In the genomic region with DNA sequence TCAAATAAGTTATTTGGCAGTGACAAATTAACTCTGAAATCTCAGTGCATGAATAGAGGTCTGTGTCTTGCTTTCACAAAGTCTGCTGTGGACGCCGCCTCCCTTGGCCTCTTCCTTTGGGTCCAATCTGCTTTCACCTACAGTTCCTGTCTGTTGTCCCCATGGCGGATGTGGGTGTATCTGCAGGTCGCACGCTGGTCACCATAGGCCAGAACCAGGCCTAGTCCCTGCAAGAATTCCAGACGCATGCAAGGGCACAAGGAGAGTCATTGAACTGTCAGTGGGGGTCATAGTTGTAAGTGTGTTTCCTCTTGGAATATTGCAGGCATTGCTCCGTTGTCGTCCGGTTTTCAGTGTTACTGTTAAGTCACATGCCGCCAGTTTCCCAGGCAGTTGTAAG, we compare ENCODE assay signal across 1 cellular context.
TF ChIP-seq lines count a peak whose summit lies in the region.

No MANE protein-coding gene starts in this region.

TF ChIP-seq in K562, 482 proteins besides CTCF, POLR2A, EP300 and RAD21 (continued from another document and continues in another):
- TF ChIP-seq, protein P1, sequence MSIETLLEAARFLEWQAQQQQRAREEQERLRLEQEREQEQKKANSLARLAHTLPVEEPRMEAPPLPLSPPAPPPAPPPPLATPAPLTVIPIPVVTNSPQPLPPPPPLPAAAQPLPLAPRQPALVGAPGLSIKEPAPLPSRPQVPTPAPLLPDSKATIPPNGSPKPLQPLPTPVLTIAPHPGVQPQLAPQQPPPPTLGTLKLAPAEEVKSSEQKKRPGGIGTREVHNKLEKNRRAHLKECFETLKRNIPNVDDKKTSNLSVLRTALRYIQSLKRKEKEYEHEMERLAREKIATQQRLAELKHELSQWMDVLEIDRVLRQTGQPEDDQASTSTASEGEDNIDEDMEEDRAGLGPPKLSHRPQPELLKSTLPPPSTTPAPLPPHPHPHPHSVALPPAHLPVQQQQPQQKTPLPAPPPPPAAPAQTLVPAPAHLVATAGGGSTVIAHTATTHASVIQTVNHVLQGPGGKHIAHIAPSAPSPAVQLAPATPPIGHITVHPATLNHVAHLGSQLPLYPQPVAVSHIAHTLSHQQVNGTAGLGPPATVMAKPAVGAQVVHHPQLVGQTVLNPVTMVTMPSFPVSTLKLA (conservative IDR thresholded peaks at IDR 0.05) = peak in 1 of 2 experiments; percentile 38; a peak in 2 of 4 replicates
- TF ChIP-seq ZNF785 (CRISPR knock-in tag; IDR thresholded peaks at IDR 0.05) (no peak), CXXC5 (CRISPR knock-in tag; IDR thresholded peaks at IDR 0.05) (0 out of 2 replicates have a peak, but pooled peaks have one; percentile 21), NUFIP1 (IDR thresholded peaks at IDR 0.05; ENCODE audit: partially characterized antibody) (no peak), GTF2B (IDR thresholded peaks at IDR 0.05; ENCODE audit: extremely low read depth, insufficient read length) (no peak), TGIF2 (CRISPR knock-in tag; IDR thresholded peaks at IDR 0.05) (no peak), ZNF253 (CRISPR knock-in tag; conservative IDR thresholded peaks at IDR 0.05) (no peak), L3MBTL2 (IDR thresholded peaks at IDR 0.05) (peak; percentile 57; the same call in 1 of the 2 replicates), KLF16 (IDR thresholded peaks at IDR 0.05) (no peak), SPI1 (IDR thresholded peaks at IDR 0.05; ENCODE audit: borderline replicate concordance, low read depth, low read length) (peak; percentile 28; the same call in 1 of the 2 replicates), ZNF408 (CRISPR knock-in tag; IDR thresholded peaks at IDR 0.05; ENCODE audit: low read depth) (no peak), ESRRA (IDR thresholded peaks at IDR 0.05; ENCODE audit: borderline replicate concordance, low read depth) (0 out of 2 replicates have a peak, but pooled peaks have one; percentile 27), ATF1 (CRISPR knock-in tag; IDR thresholded peaks at IDR 0.05) (no peak), ATF1 (tag; IDR thresholded peaks at IDR 0.05) (0 out of 2 replicates have a peak, but pooled peaks have one; percentile 22), MGA (IDR thresholded peaks at IDR 0.05) (peak; percentile 49), MEF2D (tag; conservative IDR thresholded peaks at IDR 0.05; ENCODE audit: low read depth) (no peak), EGR1 (conservative IDR thresholded peaks at IDR 0.05) (peak; percentile 48; the same call in 1 of the 2 replicates), CBFA2T2 (conservative IDR thresholded peaks at IDR 0.05) (0 out of 2 replicates have a peak, but pooled peaks have one; percentile 12), CHCHD3 (CRISPR knock-in tag; IDR thresholded peaks at IDR 0.05) (no peak), ZNF75A (CRISPR knock-in tag; IDR thresholded peaks at IDR 0.05) (no peak), U2AF2 (optimal IDR thresholded peaks at IDR 0.05; ENCODE audit: low read depth, low read length) (no peak)
- TF ChIP-seq, protein P2, sequence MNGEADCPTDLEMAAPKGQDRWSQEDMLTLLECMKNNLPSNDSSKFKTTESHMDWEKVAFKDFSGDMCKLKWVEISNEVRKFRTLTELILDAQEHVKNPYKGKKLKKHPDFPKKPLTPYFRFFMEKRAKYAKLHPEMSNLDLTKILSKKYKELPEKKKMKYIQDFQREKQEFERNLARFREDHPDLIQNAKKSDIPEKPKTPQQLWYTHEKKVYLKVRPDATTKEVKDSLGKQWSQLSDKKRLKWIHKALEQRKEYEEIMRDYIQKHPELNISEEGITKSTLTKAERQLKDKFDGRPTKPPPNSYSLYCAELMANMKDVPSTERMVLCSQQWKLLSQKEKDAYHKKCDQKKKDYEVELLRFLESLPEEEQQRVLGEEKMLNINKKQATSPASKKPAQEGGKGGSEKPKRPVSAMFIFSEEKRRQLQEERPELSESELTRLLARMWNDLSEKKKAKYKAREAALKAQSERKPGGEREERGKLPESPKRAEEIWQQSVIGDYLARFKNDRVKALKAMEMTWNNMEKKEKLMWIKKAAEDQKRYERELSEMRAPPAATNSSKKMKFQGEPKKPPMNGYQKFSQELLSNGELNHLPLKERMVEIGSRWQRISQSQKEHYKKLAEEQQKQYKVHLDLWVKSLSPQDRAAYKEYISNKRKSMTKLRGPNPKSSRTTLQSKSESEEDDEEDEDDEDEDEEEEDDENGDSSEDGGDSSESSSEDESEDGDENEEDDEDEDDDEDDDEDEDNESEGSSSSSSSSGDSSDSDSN (IDR thresholded peaks at IDR 0.05; ENCODE audit: borderline replicate concordance in 1 of 2, low read depth in 2 of 2, low read length in 2 of 2) = 0 out of 4 replicates have a peak, but pooled peaks of 1 of the 2 experiments have one; percentile 62
- TF ChIP-seq, protein P3, sequence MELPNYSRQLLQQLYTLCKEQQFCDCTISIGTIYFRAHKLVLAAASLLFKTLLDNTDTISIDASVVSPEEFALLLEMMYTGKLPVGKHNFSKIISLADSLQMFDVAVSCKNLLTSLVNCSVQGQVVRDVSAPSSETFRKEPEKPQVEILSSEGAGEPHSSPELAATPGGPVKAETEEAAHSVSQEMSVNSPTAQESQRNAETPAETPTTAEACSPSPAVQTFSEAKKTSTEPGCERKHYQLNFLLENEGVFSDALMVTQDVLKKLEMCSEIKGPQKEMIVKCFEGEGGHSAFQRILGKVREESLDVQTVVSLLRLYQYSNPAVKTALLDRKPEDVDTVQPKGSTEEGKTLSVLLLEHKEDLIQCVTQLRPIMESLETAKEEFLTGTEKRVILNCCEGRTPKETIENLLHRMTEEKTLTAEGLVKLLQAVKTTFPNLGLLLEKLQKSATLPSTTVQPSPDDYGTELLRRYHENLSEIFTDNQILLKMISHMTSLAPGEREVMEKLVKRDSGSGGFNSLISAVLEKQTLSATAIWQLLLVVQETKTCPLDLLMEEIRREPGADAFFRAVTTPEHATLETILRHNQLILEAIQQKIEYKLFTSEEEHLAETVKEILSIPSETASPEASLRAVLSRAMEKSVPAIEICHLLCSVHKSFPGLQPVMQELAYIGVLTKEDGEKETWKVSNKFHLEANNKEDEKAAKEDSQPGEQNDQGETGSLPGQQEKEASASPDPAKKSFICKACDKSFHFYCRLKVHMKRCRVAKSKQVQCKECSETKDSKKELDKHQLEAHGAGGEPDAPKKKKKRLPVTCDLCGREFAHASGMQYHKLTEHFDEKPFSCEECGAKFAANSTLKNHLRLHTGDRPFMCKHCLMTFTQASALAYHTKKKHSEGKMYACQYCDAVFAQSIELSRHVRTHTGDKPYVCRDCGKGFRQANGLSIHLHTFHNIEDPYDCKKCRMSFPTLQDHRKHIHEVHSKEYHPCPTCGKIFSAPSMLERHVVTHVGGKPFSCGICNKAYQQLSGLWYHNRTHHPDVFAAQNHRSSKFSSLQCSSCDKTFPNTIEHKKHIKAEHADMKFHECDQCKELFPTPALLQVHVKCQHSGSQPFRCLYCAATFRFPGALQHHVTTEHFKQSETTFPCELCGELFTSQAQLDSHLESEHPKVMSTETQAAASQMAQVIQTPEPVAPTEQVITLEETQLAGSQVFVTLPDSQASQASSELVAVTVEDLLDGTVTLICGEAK (IDR thresholded peaks at IDR 0.05) = 0 out of 2 replicates have a peak, but pooled peaks have one; percentile 24
- TF ChIP-seq, protein P3 (CRISPR knock-in tag; IDR thresholded peaks at IDR 0.05) = no peak
